13 cellular contexts compared by ENCODE assay signal in the genomic region with DNA sequence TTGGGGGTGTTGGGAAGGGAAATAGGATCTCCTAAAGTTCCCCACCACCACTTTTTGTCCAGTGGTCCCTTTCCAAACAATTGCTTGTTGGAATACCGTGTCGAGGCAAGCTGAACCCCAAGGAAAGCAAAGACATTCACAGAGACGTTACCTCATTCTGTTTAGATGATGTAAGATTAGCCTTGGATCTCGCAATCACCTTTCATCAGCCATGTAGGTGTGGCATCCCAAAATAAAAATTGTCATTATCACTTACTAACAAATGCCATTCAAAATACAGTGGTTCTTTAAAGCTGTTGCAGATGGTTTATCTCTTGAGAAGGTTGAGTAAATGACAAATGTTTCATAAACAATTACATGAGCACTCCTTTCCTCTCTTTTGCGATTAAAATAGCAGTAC.
DNase-seq lines count a peak whose midpoint lies in the region; ATAC-seq and TF ChIP-seq lines count a peak whose summit lies in the region.
"Had no signal": no experiment of that assay in that cellular context is flagged by ENCODE, and none has a peak within 500 bp of the region (broad histone marks: within the 10 kb centered on the region; RNA-seq: fewer than 3 reads in every experiment).

No MANE protein-coding gene starts in this region.

- H2AFZ ChIP-seq in smooth muscle cell (ENCODE audit: low read depth): peak overlapping the region; percentile 79

- TF ChIP-seq CTCF in heart left ventricle (IDR thresholded peaks at IDR 0.05) (no peak), WTC11 (IDR thresholded peaks at IDR 0.05) (no peak), fibroblast of villous mesenchyme (IDR thresholded peaks at IDR 0.05; ENCODE audit: insufficient read depth, low read depth, low read length) (no peak), smooth muscle cell (IDR thresholded peaks at IDR 0.05; ENCODE audit: borderline replicate concordance, insufficient read depth, poor library complexity, severe bottlenecking) (no peak)
- no peak for TF ChIP-seq CTCF in CD8-positive, alpha-beta T cell (IDR thresholded peaks at IDR 0.05)

- peaks cover 57% of the 10 kb centered on the region for H3K4me1 Mint-ChIP-seq in WTC11
- H3K4me1 Mint-ChIP-seq in CD8-positive, alpha-beta T cell (ENCODE audit: low read depth): peaks cover 3% of the 10 kb centered on the region
- H3K4me1 Mint-ChIP-seq: activated B cell treated with CpG ODN at 0.5 μM for 24 hours; central memory CD8-positive, alpha-beta T cell had no signal

- intact Hi-C loops in heart left ventricle (cut with DNase I) (loop anchor here in 6 of 10 donors (5.0 to 10.0 kb wide), 4 partner anchors 92 to 112 kb away; partner anchors contain the start of gene CECR2 (in 2 of the 6)), cardiac septum (cut with DNase I) (no loop called here)
- intact Hi-C loops in CD8-positive, alpha-beta T cell (cut with DNase I, micrococcal nuclease): no loop called here

- H3K9ac ChIP-seq in smooth muscle cell (ENCODE audit: low read depth): peak overlapping the region; percentile 29

- POLR2A ChIA-PET in WTC11 (lab: Charles Lee): interaction anchor here (1.0 kb wide), 1 partner anchor 305 kb away, joined by 3 read pairs; no protein-coding TSS in a partner anchor
- POLR2A ChIA-PET in CD8-positive, alpha-beta T cell (lab: Charles Lee): no interaction called here

- H3K9me3 Mint-ChIP-seq in WTC11: no peaks in the 10 kb centered on the region
- H3K9me3 Mint-ChIP-seq in CD8-positive, alpha-beta T cell: no peaks in the 10 kb centered on the region
- H3K9me3 Mint-ChIP-seq: activated B cell treated with CpG ODN at 0.5 μM for 24 hours; central memory CD8-positive, alpha-beta T cell had no signal

- no peak overlapping the region for H3K4me3 Mint-ChIP-seq in WTC11
- H3K4me3 Mint-ChIP-seq in CD8-positive, alpha-beta T cell: no peak overlapping the region
- H3K4me3 Mint-ChIP-seq: activated B cell treated with CpG ODN at 0.5 μM for 24 hours; central memory CD8-positive, alpha-beta T cell had no signal

- no peak for ATAC-seq in heart left ventricle
- ATAC-seq in WTC11: no peak
- no peak for ATAC-seq in CD8-positive, alpha-beta T cell

- peaks cover 7% of the 10 kb centered on the region for H3F3A ChIP-seq in smooth muscle cell (ENCODE audit: low read depth)

- no peaks in the 10 kb centered on the region for H3K9me3 ChIP-seq in heart left ventricle
- H3K9me3 ChIP-seq in smooth muscle cell (replicated peaks; ENCODE audit: low read depth): no peaks in the 10 kb centered on the region
- H3K9me3 ChIP-seq in CD8-positive, alpha-beta T cell (ENCODE audit: low read length): no peaks in the 10 kb centered on the region

- H3K4me1 ChIP-seq in heart left ventricle: peaks cover 0 to 27% (median 7%) of the 10 kb centered on the region in 12 donors
- peaks cover 61% of the 10 kb centered on the region for H3K4me1 ChIP-seq in smooth muscle cell (ENCODE audit: low read depth)
- H3K4me1 ChIP-seq in CD8-positive, alpha-beta T cell (ENCODE audit: insufficient read depth, low read length): no peaks in the 10 kb centered on the region

- H3K27me3 Mint-ChIP-seq in WTC11 (ENCODE audit: low read depth): no peaks in the 10 kb centered on the region
- peaks cover 34% of the 10 kb centered on the region for H3K27me3 Mint-ChIP-seq in CD8-positive, alpha-beta T cell (ENCODE audit: low read depth)

- CTCF ChIA-PET in WTC11 (lab: Charles Lee): no interaction called here
- CTCF ChIA-PET in CD8-positive, alpha-beta T cell (lab: Charles Lee): interaction anchor here (1.8 kb wide), 1 partner anchor 305 kb away, joined by 8 read pairs; no protein-coding TSS in a partner anchor

- H3K4me3 ChIP-seq in heart left ventricle: peak overlapping the region in 9 of 12 donors; percentile 21 to 51 (median 34)
- no peak overlapping the region for H3K4me3 ChIP-seq in fibroblast of villous mesenchyme (ENCODE audit: low read depth, low read length)
- peak overlapping the region; percentile 41 for H3K4me3 ChIP-seq in smooth muscle cell
- no peak overlapping the region for H3K4me3 ChIP-seq in CD8-positive, alpha-beta T cell (ENCODE audit: low read depth, low read length)

- no peak for DNase-seq in heart left ventricle
- no peak for DNase-seq in cardiac septum (ENCODE audit: low spot score)
- DNase-seq in WTC11 (ENCODE audit: low spot score): no peak
- peak; percentile 6 for DNase-seq in fibroblast of villous mesenchyme (ENCODE audit: low read depth)
- no peak for DNase-seq in smooth muscle cell (lab: John Stamatoyannopoulos, UW; ENCODE audit: unreplicated experiment)
- DNase-seq in CD8-positive, alpha-beta T cell: no peak
- no peak for DNase-seq in DMS53 treated with DMSO at 0.1 percent for 48 hours (lab: John Stamatoyannopoulos, UW; ENCODE audit: unreplicated experiment)
- DNase-seq in stimulated activated CD4-positive, alpha-beta T cell treated with anti-CD3 and anti-CD28 coated beads, Interleukin-15, amount 100 ng/mL, for 24 hours: no peak
- DNase-seq: activated B cell treated with CpG ODN at 0.5 μM for 24 hours; activated naive CD4-positive, alpha-beta T cell treated with anti-CD3 and anti-CD28 coated beads, Interleukin-2, amount 50 U/mL, for 16 hours; stimulated activated CD4-positive, alpha-beta T cell treated with anti-CD3 and anti-CD28 coated beads, Interleukin-1b, Interleukin-23, amount 100 ng/mL, for 48 hours; trophoblast cell had no signal

- no peaks in the 10 kb centered on the region for H3K36me3 ChIP-seq in heart left ventricle
- H3K36me3 ChIP-seq in smooth muscle cell (ENCODE audit: low read depth): no peaks in the 10 kb centered on the region
- H3K36me3 ChIP-seq in CD8-positive, alpha-beta T cell (ENCODE audit: insufficient read depth, low read length): no peaks in the 10 kb centered on the region

- no peak for TF ChIP-seq POLR2A in heart left ventricle (IDR thresholded peaks at IDR 0.05)

- H3K79me2 ChIP-seq in smooth muscle cell (ENCODE audit: low read depth): peaks cover 12% of the 10 kb centered on the region

- H3K4me2 ChIP-seq in smooth muscle cell: peak overlapping the region; percentile 78

- WGBS in heart left ventricle, 4 donors: 50 to 69% (median 59%) methylated on average over 5 of the region's 5 CpGs
- 76% methylated on average over 5 of the region's 5 CpGs for WGBS in smooth muscle cell (ENCODE audit: low lambda C conversion rate)

- H3K36me3 Mint-ChIP-seq in WTC11: peaks cover 29% of the 10 kb centered on the region
- H3K36me3 Mint-ChIP-seq in CD8-positive, alpha-beta T cell: no peaks in the 10 kb centered on the region

- H3K27ac Mint-ChIP-seq in WTC11: peak overlapping the region; percentile 73
- H3K27ac Mint-ChIP-seq in CD8-positive, alpha-beta T cell: no peak overlapping the region
- H3K27ac Mint-ChIP-seq: activated B cell treated with CpG ODN at 0.5 μM for 24 hours had no signal

- H3K27me3 ChIP-seq in heart left ventricle (no peaks in the 10 kb centered on the region), smooth muscle cell (ENCODE audit: low read depth) (no peaks in the 10 kb centered on the region)
- H3K27me3 ChIP-seq in CD8-positive, alpha-beta T cell (ENCODE audit: insufficient read depth, low read length): no peaks in the 10 kb centered on the region

- H4K20me1 ChIP-seq in smooth muscle cell (ENCODE audit: low read depth): no peaks in the 10 kb centered on the region

- H3K27ac ChIP-seq in heart left ventricle (peak overlapping the region in 8 of 12 donors; percentile 26 to 50 (median 40)), smooth muscle cell (ENCODE audit: low read depth) (peak overlapping the region; percentile 71)
- H3K27ac ChIP-seq in CD8-positive, alpha-beta T cell (ENCODE audit: low read depth, low read length): no peak overlapping the region

TF ChIP-seq in WTC11, 78 proteins besides CTCF, POLR2A, EP300 and RAD21 (continues in another document):
- no peak for TF ChIP-seq ERG (CRISPR knock-in tag; IDR thresholded peaks at IDR 0.05)
- TF ChIP-seq, protein P1, sequence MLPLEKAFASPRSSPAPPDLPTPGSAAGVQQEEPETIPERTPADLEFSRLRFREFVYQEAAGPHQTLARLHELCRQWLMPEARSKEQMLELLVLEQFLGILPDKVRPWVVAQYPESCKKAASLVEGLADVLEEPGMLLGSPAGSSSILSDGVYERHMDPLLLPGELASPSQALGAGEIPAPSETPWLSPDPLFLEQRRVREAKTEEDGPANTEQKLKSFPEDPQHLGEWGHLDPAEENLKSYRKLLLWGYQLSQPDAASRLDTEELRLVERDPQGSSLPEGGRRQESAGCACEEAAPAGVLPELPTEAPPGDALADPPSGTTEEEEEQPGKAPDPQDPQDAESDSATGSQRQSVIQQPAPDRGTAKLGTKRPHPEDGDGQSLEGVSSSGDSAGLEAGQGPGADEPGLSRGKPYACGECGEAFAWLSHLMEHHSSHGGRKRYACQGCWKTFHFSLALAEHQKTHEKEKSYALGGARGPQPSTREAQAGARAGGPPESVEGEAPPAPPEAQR (CRISPR knock-in tag; IDR thresholded peaks at IDR 0.05): no peak
- TF ChIP-seq, protein P2, sequence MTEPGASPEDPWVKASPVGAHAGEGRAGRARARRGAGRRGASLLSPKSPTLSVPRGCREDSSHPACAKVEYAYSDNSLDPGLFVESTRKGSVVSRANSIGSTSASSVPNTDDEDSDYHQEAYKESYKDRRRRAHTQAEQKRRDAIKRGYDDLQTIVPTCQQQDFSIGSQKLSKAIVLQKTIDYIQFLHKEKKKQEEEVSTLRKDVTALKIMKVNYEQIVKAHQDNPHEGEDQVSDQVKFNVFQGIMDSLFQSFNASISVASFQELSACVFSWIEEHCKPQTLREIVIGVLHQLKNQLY (CRISPR knock-in tag; IDR thresholded peaks at IDR 0.05): no peak
- TF ChIP-seq USF2 (CRISPR knock-in tag; IDR thresholded peaks at IDR 0.05): no peak

Comparison
In these comparisons a context has a peak if more than half of its experiments do, and no peak if none do; other contexts are left out.
1. intact Hi-C loops: an anchor here in heart left ventricle (5.0 to 10.0 kb wide); none called in cardiac septum and CD8-positive, alpha-beta T cell.
2. H3K4me3 ChIP-seq: peak in heart left ventricle (9 of 12) and smooth muscle cell (single experiment); none in fibroblast of villous mesenchyme (single experiment) and CD8-positive, alpha-beta T cell (single experiment).